17 cellular contexts compared by ENCODE assay signal in the genomic region with DNA sequence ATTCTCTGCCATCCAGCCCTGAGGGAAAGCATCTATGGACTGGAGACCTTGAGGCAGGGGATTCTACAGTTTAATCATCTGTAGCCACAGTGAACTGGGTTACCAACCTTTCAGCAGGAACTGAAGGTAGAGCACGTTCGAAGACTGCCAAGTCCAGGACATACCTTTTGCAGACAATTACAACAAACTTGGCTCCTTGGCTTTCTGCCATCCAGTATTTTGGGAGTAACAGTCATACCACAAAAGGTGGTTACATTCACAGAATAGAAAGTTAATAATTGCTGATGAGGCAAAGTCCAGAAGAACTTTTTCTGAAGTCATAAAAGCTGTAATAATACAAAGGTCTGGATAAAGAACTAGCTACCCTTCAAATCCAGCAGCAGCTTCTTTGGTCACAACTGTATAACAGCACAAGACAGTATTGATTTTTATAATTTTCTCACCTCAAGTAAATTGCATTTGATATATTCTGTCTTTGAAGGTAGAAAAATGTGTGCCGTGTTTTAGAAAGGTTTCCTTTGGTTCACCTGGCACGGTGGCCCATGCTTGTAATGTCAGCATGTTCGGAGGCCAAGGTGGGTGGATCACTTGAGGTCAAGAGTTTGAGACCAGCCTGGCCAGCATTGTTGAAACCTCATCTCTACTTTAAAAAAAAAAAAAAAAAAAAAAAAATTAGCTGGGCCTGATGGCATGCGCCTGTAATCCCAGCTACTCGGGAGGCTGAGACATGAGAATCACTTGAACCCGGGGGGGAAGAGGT.
DNase-seq lines count a peak whose midpoint lies in the region; ATAC-seq, FAIRE-seq and TF ChIP-seq lines count a peak whose summit lies in the region.
"Had no signal": no experiment of that assay in that cellular context is flagged by ENCODE, and none has a peak within 500 bp of the region (broad histone marks: within the 10 kb centered on the region; RNA-seq: fewer than 3 reads in every experiment).

No MANE protein-coding gene starts in this region.

- no peak overlapping the region for H3K27ac Mint-ChIP-seq in type B pancreatic cell
- H3K27ac Mint-ChIP-seq in activated naive CD8-positive, alpha-beta T cell treated with anti-CD3 and anti-CD28 coated beads for 36 hours = no peak overlapping the region
- H3K27ac Mint-ChIP-seq: activated CD4-positive, alpha-beta T cell treated with anti-CD3 and anti-CD28 coated beads for 36 hours; T-cell had no signal

- TF ChIP-seq CTCF in kidney (IDR thresholded peaks at IDR 0.05; ENCODE audit: borderline replicate concordance, extremely low read depth, insufficient read depth) = no peak
- no peak for TF ChIP-seq CTCF in type B pancreatic cell (conservative IDR thresholded peaks at IDR 0.05)

- H3K36me3 Mint-ChIP-seq in type B pancreatic cell = peaks cover 5% of the 10 kb centered on the region
- peaks cover 11% of the 10 kb centered on the region for H3K36me3 Mint-ChIP-seq in activated naive CD8-positive, alpha-beta T cell treated with anti-CD3 and anti-CD28 coated beads for 36 hours

- ATAC-seq in GM21447 (IDR thresholded peaks at IDR 0.05; ENCODE audit: unreplicated experiment) (peak; percentile 60), HG03354 (IDR thresholded peaks at IDR 0.05; ENCODE audit: poor library complexity, severe bottlenecking, unreplicated experiment) (peak; percentile 54)
- ATAC-seq: activated CD4-positive, alpha-beta T cell treated with anti-CD3 and anti-CD28 coated beads for 36 hours; activated T-cell treated with anti-CD3 and anti-CD28 coated beads, Interleukin-2, amount 50 U/mL, for 4 hours; psoas muscle; T-cell had no signal

- H3K9me3 ChIP-seq in kidney (ENCODE audit: control insufficient read depth in 1 of 2, low read length in 2 of 2) = no peaks in the 10 kb centered on the region
- H3K9me3 ChIP-seq: psoas muscle had no signal

- peaks cover 2 to 8% of the 10 kb centered on the region in 2 donors for H3K4me1 ChIP-seq in kidney (ENCODE audit: control insufficient read depth in 1 of 2, insufficient read depth in 1 of 2, low read depth in 1 of 2, low read length in 2 of 2)
- H3K4me1 ChIP-seq: psoas muscle had no signal

- peaks cover 25% of the 10 kb centered on the region for H3K4me1 Mint-ChIP-seq in type B pancreatic cell (ENCODE audit: unreplicated experiment)
- no peaks in the 10 kb centered on the region for H3K4me1 Mint-ChIP-seq in activated naive CD8-positive, alpha-beta T cell treated with anti-CD3 and anti-CD28 coated beads for 36 hours
- H3K4me1 Mint-ChIP-seq: activated CD4-positive, alpha-beta T cell treated with anti-CD3 and anti-CD28 coated beads for 36 hours had no signal

- no peaks in the 10 kb centered on the region for H3K27me3 Mint-ChIP-seq in type B pancreatic cell
- no peaks in the 10 kb centered on the region for H3K27me3 Mint-ChIP-seq in activated naive CD8-positive, alpha-beta T cell treated with anti-CD3 and anti-CD28 coated beads for 36 hours
- H3K27me3 Mint-ChIP-seq: activated CD4-positive, alpha-beta T cell treated with anti-CD3 and anti-CD28 coated beads for 36 hours; T-cell had no signal

- H3K9ac ChIP-seq in kidney (ENCODE audit: low read length in 2 of 2) = no peak overlapping the region

- FAIRE-seq in GM12892 (lab: Jason Lieb, UNC) = peak; percentile 24
- FAIRE-seq in kidney (lab: Jason Lieb, UNC) = peak; percentile 57
- FAIRE-seq: GM12891 had no signal

- no peak for TF ChIP-seq POLR2A in GM12892 (IDR thresholded peaks at IDR 0.05; ENCODE audit: low read depth, low read length)

- DNase-seq in GM12892 (ENCODE audit: insufficient read length) = no peak
- DNase-seq in kidney = no peak
- DNase-seq in stimulated activated CD4-positive, alpha-beta T cell treated with anti-CD3 and anti-CD28 coated beads, Interleukin-4, amount 100 ng/mL, for 4 hours = no peak
- DNase-seq in type B pancreatic cell (ENCODE audit: extremely low spot score, unreplicated experiment) = no peak
- no peak for DNase-seq in activated naive CD8-positive, alpha-beta T cell treated with anti-CD3 and anti-CD28 coated beads for 36 hours
- no peak for DNase-seq in D341Med (ENCODE audit: low spot score)
- DNase-seq: activated CD4-positive, alpha-beta T cell treated with anti-CD3 and anti-CD28 coated beads for 36 hours; activated T-cell treated with anti-CD3 and anti-CD28 coated beads, Interleukin-2, amount 50 U/mL, for 4 hours; dermis blood vessel endothelial cell; DMS79; GOT3; psoas muscle; stimulated activated CD4-positive, alpha-beta T cell treated with anti-CD3 and anti-CD28 coated beads, Interleukin-2, amount 100 ng/mL, for 24 hours; T-cell had no signal

- intact Hi-C loops in kidney (cut with DNase I) = no loop called here

- H3K9me3 Mint-ChIP-seq in type B pancreatic cell = no peaks in the 10 kb centered on the region
- no peaks in the 10 kb centered on the region for H3K9me3 Mint-ChIP-seq in activated naive CD8-positive, alpha-beta T cell treated with anti-CD3 and anti-CD28 coated beads for 36 hours
- H3K9me3 Mint-ChIP-seq: activated T-cell treated with anti-CD3 and anti-CD28 coated beads, Interleukin-2, amount 50 U/mL, for 4 hours; T-cell had no signal

- no peaks in the 10 kb centered on the region for H3K36me3 ChIP-seq in kidney (ENCODE audit: control insufficient read depth in 1 of 2, insufficient read depth in 2 of 2, low read length in 2 of 2)

- H3K27ac ChIP-seq in kidney (ENCODE audit: low read depth in 2 of 2, low read length in 2 of 2) = peak overlapping the region in 1 of 2 donors; percentile 46
- H3K27ac ChIP-seq: psoas muscle had no signal

- H3K4me3 ChIP-seq in kidney (ENCODE audit: low read length in 2 of 2) = no peak overlapping the region
- H3K4me3 ChIP-seq: psoas muscle had no signal

- H3K4me3 Mint-ChIP-seq in type B pancreatic cell = no peak overlapping the region
- no peak overlapping the region for H3K4me3 Mint-ChIP-seq in activated naive CD8-positive, alpha-beta T cell treated with anti-CD3 and anti-CD28 coated beads for 36 hours
- H3K4me3 Mint-ChIP-seq: activated CD4-positive, alpha-beta T cell treated with anti-CD3 and anti-CD28 coated beads for 36 hours; activated T-cell treated with anti-CD3 and anti-CD28 coated beads, Interleukin-2, amount 50 U/mL, for 4 hours; T-cell had no signal
